20 cellular contexts compared by ENCODE assay signal in the genomic region with DNA sequence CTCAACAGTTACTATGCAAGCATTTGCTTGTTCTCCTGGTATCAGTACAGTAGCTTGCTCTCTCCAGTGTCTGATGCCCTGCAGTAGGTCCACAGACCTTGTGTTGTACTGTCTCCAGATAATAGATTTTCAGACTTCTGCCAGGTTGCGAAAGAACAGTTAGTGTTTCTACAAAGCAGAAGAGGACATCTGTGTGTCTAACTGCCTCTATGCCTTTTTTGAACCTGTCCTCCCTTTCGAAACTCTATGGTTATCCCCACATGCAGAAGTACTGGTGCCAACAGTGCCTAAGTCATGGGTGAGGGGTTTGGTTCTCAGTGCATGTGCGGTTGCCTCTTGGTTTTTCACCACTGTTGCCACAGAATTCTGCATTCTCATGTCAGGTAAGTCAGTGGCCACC. TPM values are rescaled to one million over a fixed set of nuclear protein-coding genes. Genes with fewer than 3 reads are reported as not detected.
DNase-seq lines count a peak whose midpoint lies in the region; ATAC-seq, FAIRE-seq and TF ChIP-seq lines count a peak whose summit lies in the region.
"Had no signal": no experiment of that assay in that cellular context is flagged by ENCODE, and none has a peak within 500 bp of the region (broad histone marks: within the 10 kb centered on the region; RNA-seq: fewer than 3 reads in every experiment).

No MANE protein-coding gene starts in this region.

- POLR2A ChIA-PET in HepG2 (lab: Yijun Ruan, JAX): no interaction called here

- H3K27me3 Mint-ChIP-seq in stimulated activated memory B cell treated with anti-CD40 and anti-IgM and Interleukin-4, amounts not matched to agents 10 μg/mL and 1 μg/mL and 100 μg/mL, for 72 hours: no peaks in the 10 kb centered on the region

- H3K9me3 Mint-ChIP-seq in stimulated activated memory B cell treated with anti-CD40 and anti-IgM and Interleukin-4, amounts not matched to agents 10 μg/mL and 1 μg/mL and 100 μg/mL, for 72 hours: no peaks in the 10 kb centered on the region
- H3K9me3 Mint-ChIP-seq: CD8-positive, alpha-beta T cell had no signal

- H3K4me1 Mint-ChIP-seq in stimulated activated memory B cell treated with anti-CD40 and anti-IgM and Interleukin-4, amounts not matched to agents 10 μg/mL and 1 μg/mL and 100 μg/mL, for 72 hours: no peaks in the 10 kb centered on the region

- TF ChIP-seq RAD21 in liver (IDR thresholded peaks at IDR 0.05) (no peak), HepG2 (CRISPR knock-in tag; IDR thresholded peaks at IDR 0.05) (no peak)

- WGBS in liver: 35% methylated on average over 3 of the region's 3 CpGs
- 0% methylated on average over 3 of the region's 3 CpGs for WGBS in HepG2 (ENCODE audit: low lambda C conversion rate)

- TF ChIP-seq CTCF in liver (IDR thresholded peaks at IDR 0.05; ENCODE audit: low read depth, low read length, missing input control) (no peak), HepG2 (CRISPR knock-in tag; IDR thresholded peaks at IDR 0.05) (no peak), NB4 (IDR thresholded peaks at IDR 0.05; ENCODE audit: low read depth, low read length) (no peak)

- intact Hi-C loops in HepG2 (cut with micrococcal nuclease; ENCODE audit: unreplicated experiment) (no loop called here), left ventricle myocardium superior (cut with micrococcal nuclease) (no loop called here)

- peak overlapping the region in 2 of 3 donors; percentile 56 to 65 for H3K4me3 ChIP-seq in liver (ENCODE audit: low read depth in 1 of 3, low read length in 3 of 3)
- H3K4me3 ChIP-seq in HepG2 (replicated peaks in 1 of 3; ENCODE audit: insufficient read depth in 1 of 3, low read depth in 2 of 3, low read length in 3 of 3): no peak overlapping the region
- peak overlapping the region; percentile 69 for H3K4me3 ChIP-seq in NB4 (ENCODE audit: low read depth, low read length)
- no peak overlapping the region for H3K4me3 ChIP-seq in MG63
- H3K4me3 ChIP-seq: BLaER1, HAP-1, SK-N-MC had no signal

- no peak for TF ChIP-seq EP300 in HepG2 (IDR thresholded peaks at IDR 0.05; ENCODE audit: low read depth in 2 of 2, low read length in 2 of 2)
- TF ChIP-seq EP300 in HepG2 (CRISPR knock-in tag; IDR thresholded peaks at IDR 0.05; ENCODE audit: borderline replicate concordance): no peak

- no peak overlapping the region for H3K4me2 ChIP-seq in HepG2 (ENCODE audit: low read depth, low read length)
- H3K4me2 ChIP-seq: BLaER1 had no signal

- H4K20me1 ChIP-seq in HepG2 (ENCODE audit: insufficient read depth, low read length): no peaks in the 10 kb centered on the region
- H4K20me1 ChIP-seq: BLaER1 had no signal

- no peak for TF ChIP-seq POLR2A in HepG2 (IDR thresholded peaks at IDR 0.05; ENCODE audit: insufficient read depth in 1 of 2, low read depth in 2 of 2, low read length in 2 of 2)
- no peak for TF ChIP-seq POLR2A in NB4 (IDR thresholded peaks at IDR 0.05; ENCODE audit: extremely low read depth, insufficient read length)

- in situ Hi-C loops in HepG2 (cut with HindIII; ENCODE audit: extremely low pct_ligation_motif_present, low pct_unique_long_range_greater_than_20kb): no loop called here

- no peak for DNase-seq in HepG2 (ENCODE audit: low spot score)
- peak; percentile 92 for DNase-seq in NB4 (ENCODE audit: low read depth)
- DNase-seq in SKM-1 (lab: John Stamatoyannopoulos, UW; ENCODE audit: unreplicated experiment): peak; percentile 72
- no peak for DNase-seq in MG63
- no peak for DNase-seq in left ventricle myocardium superior
- DNase-seq: CD8-positive, alpha-beta T cell; KBM-7; NCI-H1105 treated with DMSO at 0.1 percent for 48 hours; NCI-H1930; NCI-H526 treated with DMSO at 0.1 percent for 48 hours had no signal

- no peak for FAIRE-seq in HepG2 (lab: Jason Lieb, UNC)
- FAIRE-seq: GM12891 had no signal

- ATAC-seq in HepG2 (no peak), HG03520 (IDR thresholded peaks at IDR 0.05; ENCODE audit: unreplicated experiment) (no peak), left ventricle myocardium superior (no peak)
- ATAC-seq in stimulated activated memory B cell treated with anti-CD40 and anti-IgM and Interleukin-4, amounts not matched to agents 10 μg/mL and 1 μg/mL and 100 μg/mL, for 72 hours: peak; percentile 41
- ATAC-seq: CD8-positive, alpha-beta T cell; Panc1 had no signal

- H3K4me1 ChIP-seq in liver (ENCODE audit: control insufficient read depth in 4 of 4, insufficient read depth in 4 of 4, low read length in 3 of 4) (peaks cover 8 to 53% (median 44%) of the 10 kb centered on the region in 4 donors), HepG2 (ENCODE audit: insufficient read depth, low read length) (no peaks in the 10 kb centered on the region)
- H3K4me1 ChIP-seq: BLaER1, HAP-1 had no signal

- no peak overlapping the region for H3K4me3 Mint-ChIP-seq in stimulated activated memory B cell treated with anti-CD40 and anti-IgM and Interleukin-4, amounts not matched to agents 10 μg/mL and 1 μg/mL and 100 μg/mL, for 72 hours
- H3K4me3 Mint-ChIP-seq: CD8-positive, alpha-beta T cell had no signal

- H3K79me2 ChIP-seq in HepG2 (ENCODE audit: insufficient read depth, low read length): no peaks in the 10 kb centered on the region

- peak overlapping the region in 1 of 2 donors; percentile 43 for H3K27ac ChIP-seq in liver (ENCODE audit: low read depth in 1 of 2, low read length in 2 of 2)
- H3K27ac ChIP-seq in HepG2 (ENCODE audit: extremely low read length, insufficient read depth, low read length): no peak overlapping the region
- H3K27ac ChIP-seq: BLaER1, SK-N-MC had no signal

- no peaks in the 10 kb centered on the region for H3K9me3 ChIP-seq in liver (ENCODE audit: control insufficient read depth in 4 of 4, low read length in 3 of 4)
- H3K9me3 ChIP-seq in HepG2 (ENCODE audit: low read length): no peaks in the 10 kb centered on the region
- H3K9me3 ChIP-seq in MG63: no peaks in the 10 kb centered on the region
- H3K9me3 ChIP-seq: BLaER1, HAP-1 had no signal

- H3K27ac Mint-ChIP-seq in stimulated activated memory B cell treated with anti-CD40 and anti-IgM and Interleukin-4, amounts not matched to agents 10 μg/mL and 1 μg/mL and 100 μg/mL, for 72 hours: no peak overlapping the region
- H3K27ac Mint-ChIP-seq: CD8-positive, alpha-beta T cell had no signal

- H3K36me3 Mint-ChIP-seq in stimulated activated memory B cell treated with anti-CD40 and anti-IgM and Interleukin-4, amounts not matched to agents 10 μg/mL and 1 μg/mL and 100 μg/mL, for 72 hours: no peaks in the 10 kb centered on the region
- H3K36me3 Mint-ChIP-seq: CD8-positive, alpha-beta T cell had no signal

- no TSS peak for BruUV-seq in HepG2 (replicated peaks; lab: Mats Ljungman, UMichigan)

- no peaks in the 10 kb centered on the region for H3K27me3 ChIP-seq in liver (ENCODE audit: control insufficient read depth in 4 of 4, insufficient read depth in 4 of 4, low read length in 3 of 4)
- no peaks in the 10 kb centered on the region for H3K27me3 ChIP-seq in HepG2 (ENCODE audit: control insufficient read depth in 1 of 2, insufficient read depth in 2 of 2, low read length in 2 of 2)
- H3K27me3 ChIP-seq in MG63: peaks cover 13% of the 10 kb centered on the region
- H3K27me3 ChIP-seq: BLaER1 had no signal

- H3K36me3 ChIP-seq in liver (ENCODE audit: control insufficient read depth in 4 of 4, insufficient read depth in 3 of 4, low read depth in 1 of 4, low read length in 3 of 4): no peaks in the 10 kb centered on the region
- no peaks in the 10 kb centered on the region for H3K36me3 ChIP-seq in HepG2 (replicated peaks in 1 of 2; ENCODE audit: control insufficient read depth in 1 of 2, insufficient read depth in 2 of 2, low read length in 2 of 2)
- no peaks in the 10 kb centered on the region for H3K36me3 ChIP-seq in MG63
- H3K36me3 ChIP-seq: BLaER1, HAP-1 had no signal

- no peak overlapping the region for H2AFZ ChIP-seq in HepG2 (ENCODE audit: low read length)

- CTCF ChIA-PET in HepG2 (lab: Yijun Ruan, JAX; ENCODE audit: low intra/inter-chr PET ratio, low total read pairs): no interaction called here

- H3K9ac ChIP-seq in liver (ENCODE audit: low read depth in 1 of 2, low read length in 2 of 2): no peak overlapping the region
- H3K9ac ChIP-seq in HepG2 (ENCODE audit: insufficient read depth, low read depth, low read length): no peak overlapping the region
- H3K9ac ChIP-seq: BLaER1 had no signal

TF ChIP-seq in HepG2, 621 proteins besides CTCF, POLR2A, EP300 and RAD21 (continues in another document):
- TF ChIP-seq ZNF720 (CRISPR knock-in tag; IDR thresholded peaks at IDR 0.05): no peak
- no peak for TF ChIP-seq MTA1 (CRISPR knock-in tag; IDR thresholded peaks at IDR 0.05; ENCODE audit: borderline replicate concordance)
- TF ChIP-seq BRD4 (CRISPR knock-in tag; IDR thresholded peaks at IDR 0.05): no peak

RNA-seq across cellular contexts. Expression of a gene that starts 45.9 kb away (rescaled TPM):
- total RNA-seq in liver: 1 to 10 TPM in 1 of 2 donors, under 1 TPM in 1; 0.09 to 4.6 TPM
- 1 to 10 TPM; 2.9 to 3.2 TPM for polyA plus RNA-seq in liver
- not detected in 2 replicates for total RNA-seq in HepG2 (2016; rRNA removed; fragmentation: Illumina TruSeq; extraction: Trizol)
- total RNA-seq in HepG2 (2016; cell fraction: cytosol; rRNA removed; fragmentation: Illumina TruSeq; extraction: Trizol; ENCODE audit: low read depth): 0.18 and 0.20 TPM in 2 replicates
- not detected in 2 replicates for total RNA-seq in HepG2 (2016; cell fraction: insoluble cytoplasmic fraction; rRNA removed; fragmentation: Illumina TruSeq; extraction: Trizol)
- total RNA-seq in HepG2 (2016; cell fraction: membrane; rRNA removed; fragmentation: Illumina TruSeq; extraction: Trizol): 0.09 TPM in 1 of 2 replicates, not detected in the other
- total RNA-seq in HepG2 (2016; cell fraction: nucleus; rRNA removed; fragmentation: Illumina TruSeq; extraction: Trizol): 0.12 TPM in 1 of 2 replicates, not detected in the other
- polyA plus RNA-seq in HepG2 (2011; rRNA removed): not detected in 2 replicates
- 0.06 TPM in 1 of 2 replicates, not detected in the other for polyA plus RNA-seq in HepG2 (2011; cell fraction: cytosol; rRNA removed)
- polyA plus RNA-seq in HepG2 (2011; cell fraction: nucleus; rRNA removed): 0.07 and 0.11 TPM in 2 replicates
- polyA plus RNA-seq in HepG2 (2012): not detected in 2 replicates
- not detected in 2 replicates for polyA plus RNA-seq in HepG2 (2016; cell fraction: cytosol; fragmentation: Illumina TruSeq; extraction: Trizol; ENCODE audit: low read depth)
- not detected in 2 replicates for polyA plus RNA-seq in HepG2 (2016; cell fraction: insoluble cytoplasmic fraction; fragmentation: Illumina TruSeq; extraction: Trizol; ENCODE audit: low read depth)
- not detected in 2 replicates for polyA plus RNA-seq in HepG2 (2016; cell fraction: membrane; fragmentation: Illumina TruSeq; extraction: Trizol; ENCODE audit: low read depth)
- not detected in 2 replicates for polyA plus RNA-seq in HepG2 (2016; cell fraction: nucleus; fragmentation: Illumina TruSeq; extraction: Trizol; ENCODE audit: insufficient read depth, low read depth)
- 0.04 and 0.35 TPM in 2 replicates for polyA minus RNA-seq in HepG2 (2011; rRNA and poly(A)+ RNA removed; ENCODE audit: low replicate concordance)
- not detected in 2 replicates for polyA minus RNA-seq in HepG2 (2011; cell fraction: cytosol; rRNA and poly(A)+ RNA removed)
- not detected in 2 replicates for polyA minus RNA-seq in HepG2 (2011; cell fraction: nucleus; rRNA and poly(A)+ RNA removed)
- not detected in 2 replicates for total RNA-seq in MG63 (2014; rRNA removed; shearing (Covaris generic); ENCODE audit: low replicate concordance)
- 10.5 TPM for total RNA-seq in left ventricle myocardium superior
- total RNA-seq: A172; CD8-positive, alpha-beta T cell; T-helper 1 cell treated with Interleukin-12 subunit alpha and Interleukin-12 subunit beta and Interleukin-4 antibody, amounts not matched to agents 30 ng/mL and 1 ng/mL, for 36 hours had no signal

Comparison
In these comparisons a context has a peak if more than half of its experiments do, and no peak if none do; other contexts are left out.
1. H3K4me3 ChIP-seq: peak in liver (2 of 3) and NB4 (single experiment); none in HepG2 (0 of 3) and MG63 (single experiment).
2. DNase-seq: peak in NB4 (single experiment) and SKM-1 (single experiment); none in HepG2 (single experiment), MG63 (single experiment) and left ventricle myocardium superior (single experiment).